ENCODE assay signal across 8 cellular contexts in genomic region chr13:45341034-45341798, GRCh38. TPM values are rescaled to one million over a fixed set of nuclear protein-coding genes. Genes with fewer than 3 reads are reported as not detected.
DNase-seq lines count a peak whose midpoint lies in the region; ATAC-seq and TF ChIP-seq lines count a peak whose summit lies in the region.

TPT1 (minus strand) TSS chr13:45341183; CDS start chr13:45341069, 114 bp downstream.

- no peaks in the 10 kb centered on the region for H3K27me3 ChIP-seq in liver (ENCODE audit: control insufficient read depth in 4 of 4, insufficient read depth in 4 of 4, low read length in 3 of 4)

- H3K9me3 ChIP-seq in liver (ENCODE audit: control insufficient read depth in 4 of 4, low read length in 3 of 4), result no peaks in the 10 kb centered on the region

- peaks cover 9 to 37% (median 31%) of the 10 kb centered on the region in 4 donors for H3K36me3 ChIP-seq in liver (ENCODE audit: control insufficient read depth in 4 of 4, insufficient read depth in 3 of 4, low read depth in 1 of 4, low read length in 3 of 4)

- peak within 1 kb of the TSS; percentile 97 to 99 for H3K9ac ChIP-seq in liver (ENCODE audit: low read depth in 1 of 2, low read length in 2 of 2)

- peak; percentile 97 to 100 (median 99) for DNase-seq in C1 segment of cervical spinal cord (lab: John Stamatoyannopoulos, UW)
- DNase-seq in NCI-H748 treated with DMSO at 0.1 percent for 48 hours (lab: John Stamatoyannopoulos, UW), result peak; percentile 98
- DNase-seq in activated CD4-positive, alpha-beta T cell treated with anti-CD3 and anti-CD28 coated beads, Interleukin-2, amount 50 U/mL, for 4 hours, result peak; percentile 100
- DNase-seq in dermis blood vessel endothelial cell, result peak; percentile 99
- peak; percentile 98 for DNase-seq in stimulated activated CD4-positive, alpha-beta T cell treated with anti-CD3 and anti-CD28 coated beads, Interleukin-4, amount 100 ng/mL, for 24 hours

- peak in 1 of 2 donors; percentile 18 for TF ChIP-seq RAD21 in liver (IDR thresholded peaks at IDR 0.05)

- H3K4me3 ChIP-seq in liver (ENCODE audit: low read depth in 1 of 3, low read length in 3 of 3), result peak within 1 kb of the TSS; percentile 94

- peak within 1 kb of the TSS; percentile 99 to 100 for H3K27ac ChIP-seq in liver (ENCODE audit: low read depth in 1 of 2, low read length in 2 of 2)

- H3K4me1 ChIP-seq in liver (ENCODE audit: control insufficient read depth in 4 of 4, insufficient read depth in 4 of 4, low read length in 3 of 4), result peaks cover 6 to 39% (median 32%) of the 10 kb centered on the region in 4 donors

- TF ChIP-seq CTCF in liver (IDR thresholded peaks at IDR 0.05; ENCODE audit: low read depth, low read length, missing input control), result no peak

- under 1% methylated on average over 67 of the region's 67 CpGs for WGBS in liver

- peak; percentile 81 for ATAC-seq in GM19372 (IDR thresholded peaks at IDR 0.05; ENCODE audit: low read depth, unreplicated experiment)
- ATAC-seq in HG03558 (IDR thresholded peaks at IDR 0.05; ENCODE audit: extremely low read depth, unreplicated experiment), result peak; percentile 69

TF ChIP-seq in liver, 16 proteins besides CTCF, POLR2A, EP300 and RAD21:
- peak in 1 of 2 donors; percentile 52 for TF ChIP-seq JUND (IDR thresholded peaks at IDR 0.05)
- TF ChIP-seq RXRA (IDR thresholded peaks at IDR 0.05), result peak; percentile 62 to 69
- TF ChIP-seq REST (IDR thresholded peaks at IDR 0.05), result peak; percentile 90
- TF ChIP-seq ZBTB33 (IDR thresholded peaks at IDR 0.05), result peak; percentile 86
- TF ChIP-seq YY1 (IDR thresholded peaks at IDR 0.05), result peak; percentile 68
- peak; percentile 68 to 91 for TF ChIP-seq GABPA (IDR thresholded peaks at IDR 0.05 in 1 of 2, conservative IDR thresholded peaks at IDR 0.05 in 1 of 2)
- TF ChIP-seq FOXA2 (IDR thresholded peaks at IDR 0.05), result no peak
- peak; percentile 96 to 98 for TF ChIP-seq EGR1 (IDR thresholded peaks at IDR 0.05; ENCODE audit: low read depth in 2 of 2)
- peak; percentile 54 for TF ChIP-seq HNF4G (IDR thresholded peaks at IDR 0.05)
- TF ChIP-seq MAX (IDR thresholded peaks at IDR 0.05), result peak; percentile 71
- TF ChIP-seq HNF4A (conservative IDR thresholded peaks at IDR 0.05), result peak; percentile 83 to 88
- peak; percentile 88 for TF ChIP-seq SP1 (IDR thresholded peaks at IDR 0.05)
- peak; percentile 53 for TF ChIP-seq NR2F2 (IDR thresholded peaks at IDR 0.05)
- TF ChIP-seq ATF3 (IDR thresholded peaks at IDR 0.05), result no peak
- TF ChIP-seq TAF1 (conservative IDR thresholded peaks at IDR 0.05), result peak; percentile 77
- TF ChIP-seq FOXA1 (IDR thresholded peaks at IDR 0.05), result peak; percentile 70
TF ChIP-seq in liver: peak in this region for 14.

RNA-seq across cellular contexts. Expression of gene TPT1, which starts in this region (rescaled TPM):
- total RNA-seq in dermis blood vessel endothelial cell, result 2,642 and 4,062 TPM in 2 replicates
- 1,000 to 10,000 TPM; 1,382 to 2,052 TPM for total RNA-seq in liver
- 1,000 to 10,000 TPM; 1,578 to 2,885 TPM for polyA plus RNA-seq in liver

Comparison
In these comparisons a context has a peak if more than half of its experiments do, and no peak if none do; other contexts are left out.
1. Peak in every context shown above with its lines: DNase-seq, ATAC-seq, H3K4me3 ChIP-seq and H3K27ac ChIP-seq.